ENCODE assay signal across 30 cellular contexts in genomic region chr2:203376173-203376572, GRCh38. TPM values are rescaled to one million over a fixed set of nuclear protein-coding genes. Genes with fewer than 3 reads are reported as not detected.
DNase-seq lines count a peak whose midpoint lies in the region; ATAC-seq and TF ChIP-seq lines count a peak whose summit lies in the region.
"Had no signal": no experiment of that assay in that cellular context is flagged by ENCODE, and none has a peak within 500 bp of the region (broad histone marks: within the 10 kb centered on the region; RNA-seq: fewer than 3 reads in every experiment).

No MANE protein-coding gene starts in this region.

- H3K79me2 ChIP-seq in SU-DHL-6 (ENCODE audit: insufficient read depth, low read length) (no peaks in the 10 kb centered on the region), GM23248 (ENCODE audit: insufficient read depth) (peaks cover 75% of the 10 kb centered on the region)

- H3K4me2 ChIP-seq in SU-DHL-6 (ENCODE audit: low read depth, low read length, poor library complexity, severe bottlenecking) (no peak overlapping the region), GM23248 (ENCODE audit: unreplicated experiment) (no peak overlapping the region)
- H3K4me2 ChIP-seq: BLaER1 had no signal

- H3K36me3 Mint-ChIP-seq in glutamatergic neuron (ENCODE audit: unreplicated experiment): no peaks in the 10 kb centered on the region

- peaks cover 2% of the 10 kb centered on the region for H3K9me3 Mint-ChIP-seq in glutamatergic neuron (ENCODE audit: unreplicated experiment)
- H3K9me3 Mint-ChIP-seq: activated CD4-positive, alpha-beta memory T cell treated with anti-CD3 and anti-CD28 coated beads, Interleukin-2, amount 10 ng/mL, durations not matched to agents 7 days and 5 days; activated naive CD4-positive, alpha-beta T cell treated with anti-CD3 and anti-CD28 coated beads, Interleukin-2, amount 50 U/mL, for 24 hours; activated T-helper 2 cell treated with anti-CD3 and anti-CD28 coated beads, Interferon-gamma antibody, Interleukin-2, Interleukin-4, amounts not matched to agents 10 μg/mL and 5 μg/mL and 100 μg/mL, durations not matched to agents 14 hours and 24 hours and 36 hours; naive thymus-derived CD4-positive, alpha-beta T cell; stimulated activated naive CD8-positive, alpha-beta T cell treated with anti-CD3 and anti-CD28 coated beads, Interleukin-15, amount 100 ng/mL, for 72 hours had no signal

- H2AFZ ChIP-seq in SU-DHL-6 (ENCODE audit: low read depth, low read length, severe bottlenecking) (no peak overlapping the region), GM23248 (no peak overlapping the region)

- TF ChIP-seq CTCF in A673 (conservative IDR thresholded peaks at IDR 0.05; ENCODE audit: low read depth, low read length) (peak; percentile 28; the same call in 1 of the 2 replicates), HEK293 (tag by site-specific recombination; IDR thresholded peaks at IDR 0.05) (no peak), SU-DHL-6 (IDR thresholded peaks at IDR 0.05; ENCODE audit: insufficient read depth, low read length, poor library complexity, severe bottlenecking) (peak; percentile 16), glutamatergic neuron (IDR thresholded peaks at IDR 0.05; ENCODE audit: partially characterized antibody, unreplicated experiment) (peak; percentile 16)

- in situ Hi-C loops in GM23248 (cut with MboI): no loop called here

- H4K20me1 ChIP-seq in SU-DHL-6 (ENCODE audit: low read depth, low read length) (no peaks in the 10 kb centered on the region), GM23248 (ENCODE audit: insufficient read depth) (no peaks in the 10 kb centered on the region)

- H3K27me3 Mint-ChIP-seq in glutamatergic neuron (ENCODE audit: unreplicated experiment): no peaks in the 10 kb centered on the region
- H3K27me3 Mint-ChIP-seq: activated CD4-positive, alpha-beta memory T cell treated with anti-CD3 and anti-CD28 coated beads, Interleukin-2, amount 10 ng/mL, durations not matched to agents 7 days and 5 days; activated naive CD4-positive, alpha-beta T cell treated with anti-CD3 and anti-CD28 coated beads, Interleukin-2, amount 50 U/mL, for 24 hours; naive thymus-derived CD4-positive, alpha-beta T cell; stimulated activated naive CD8-positive, alpha-beta T cell treated with anti-CD3 and anti-CD28 coated beads, Interleukin-15, amount 100 ng/mL, for 72 hours had no signal

- H3K9me3 ChIP-seq in A673 (ENCODE audit: low read depth, low read length, poor library complexity, severe bottlenecking): no peaks in the 10 kb centered on the region
- no peaks in the 10 kb centered on the region for H3K9me3 ChIP-seq in HEK293 (ENCODE audit: control insufficient read depth, insufficient read depth, low read depth, low read length)
- H3K9me3 ChIP-seq in SU-DHL-6 (ENCODE audit: insufficient read depth, low read length): no peaks in the 10 kb centered on the region
- H3K9me3 ChIP-seq in GM23248 (ENCODE audit: low read depth): no peaks in the 10 kb centered on the region
- H3K9me3 ChIP-seq in effector memory CD4-positive, alpha-beta T cell (ENCODE audit: control insufficient read depth, low read length): no peaks in the 10 kb centered on the region
- H3K9me3 ChIP-seq: breast epithelium, esophagus squamous epithelium, vagina had no signal

- ATAC-seq in GM18909 (IDR thresholded peaks at IDR 0.05; ENCODE audit: poor library complexity, unreplicated experiment): no peak
- ATAC-seq: left ventricle myocardium superior; naive thymus-derived CD4-positive, alpha-beta T cell; stimulated activated naive CD8-positive, alpha-beta T cell treated with anti-CD3 and anti-CD28 coated beads, Interleukin-15, amount 100 ng/mL, for 72 hours had no signal

- CTCF ChIA-PET in A673 (lab: Charles Lee) (no interaction called here), HEK293 (lab: Yijun Ruan, JAX) (interaction anchor here (0.6 kb wide), 1 partner anchor 11 kb away, joined by 3 read pairs; no protein-coding TSS in a partner anchor)

- no peak for DNase-seq in A673 (ENCODE audit: low spot score)
- no peak for DNase-seq in glutamatergic neuron
- no peak for DNase-seq in GM23248
- DNase-seq in effector memory CD4-positive, alpha-beta T cell: no peak
- DNase-seq in NCI-H345 (lab: John Stamatoyannopoulos, UW): no peak
- DNase-seq: activated CD4-positive, alpha-beta memory T cell treated with anti-CD3 and anti-CD28 coated beads, Interleukin-2, amount 10 ng/mL, durations not matched to agents 7 days and 5 days; activated CD4-positive, CD25-positive, alpha-beta regulatory T cell treated with anti-CD3 and anti-CD28 coated beads, Interleukin-2, amount 50 U/mL, for 72 hours; amygdala; COR-L47; cortex of kidney; esophagus squamous epithelium; Kasumi-1; left ventricle myocardium superior; midbrain; NCI-H1694; NCI-H2171 treated with DMSO at 0.1 percent for 48 hours; NCI-H524; small intestine; stimulated activated CD8-positive, alpha-beta memory T cell treated with anti-CD3 and anti-CD28 coated beads, Interleukin-4, amount 100 ng/mL, for 48 hours; stimulated activated naive CD8-positive, alpha-beta T cell treated with anti-CD3 and anti-CD28 coated beads, Interleukin-15, amount 100 ng/mL, for 72 hours had no signal

- H3K9ac ChIP-seq in SU-DHL-6 (ENCODE audit: low read length) (no peak overlapping the region), GM23248 (no peak overlapping the region)
- H3K9ac ChIP-seq: BLaER1 had no signal

- H3K9me2 ChIP-seq in SU-DHL-6 (replicated peaks; ENCODE audit: insufficient read depth, low read length) (no peaks in the 10 kb centered on the region), GM23248 (ENCODE audit: insufficient read depth) (no peaks in the 10 kb centered on the region)

- intact Hi-C loops in A673 (cut with micrococcal nuclease; ENCODE audit: unreplicated experiment): no loop called here

- no peak overlapping the region for H3K4me3 Mint-ChIP-seq in glutamatergic neuron (ENCODE audit: unreplicated experiment)
- H3K4me3 Mint-ChIP-seq: activated CD4-positive, alpha-beta memory T cell treated with anti-CD3 and anti-CD28 coated beads, Interleukin-2, amount 10 ng/mL, durations not matched to agents 7 days and 5 days; activated naive CD4-positive, alpha-beta T cell treated with anti-CD3 and anti-CD28 coated beads, Interleukin-2, amount 50 U/mL, for 24 hours; naive thymus-derived CD4-positive, alpha-beta T cell; stimulated activated naive CD8-positive, alpha-beta T cell treated with anti-CD3 and anti-CD28 coated beads, Interleukin-15, amount 100 ng/mL, for 72 hours had no signal

- H3K36me3 ChIP-seq in A673 (ENCODE audit: insufficient read depth, low read length, poor library complexity, severe bottlenecking): peaks cover 5% of the 10 kb centered on the region
- no peaks in the 10 kb centered on the region; a peak in 1 of 3 replicates for H3K36me3 ChIP-seq in HEK293 (ENCODE audit: control insufficient read depth in 2 of 2, insufficient read depth in 1 of 2, low read length in 2 of 2)
- H3K36me3 ChIP-seq in SU-DHL-6 (ENCODE audit: low read length): no peaks in the 10 kb centered on the region
- H3K36me3 ChIP-seq in GM23248 (ENCODE audit: low read depth): peaks cover 5% of the 10 kb centered on the region
- H3K36me3 ChIP-seq in effector memory CD4-positive, alpha-beta T cell (ENCODE audit: control insufficient read depth, insufficient read depth, low read length): no peaks in the 10 kb centered on the region
- H3K36me3 ChIP-seq: breast epithelium, vagina had no signal

- H3K4me1 ChIP-seq in A673 (ENCODE audit: insufficient read depth, low read length, poor library complexity, severe bottlenecking) (no peaks in the 10 kb centered on the region), HEK293 (ENCODE audit: control insufficient read depth, insufficient read depth, low read length) (no peaks in the 10 kb centered on the region), GM23248 (ENCODE audit: insufficient read depth) (no peaks in the 10 kb centered on the region)
- H3K4me1 ChIP-seq in effector memory CD4-positive, alpha-beta T cell (ENCODE audit: control insufficient read depth, insufficient read depth, low read length, poor library complexity, severe bottlenecking): no peaks in the 10 kb centered on the region
- H3K4me1 ChIP-seq: BLaER1, breast epithelium, esophagus squamous epithelium, vagina had no signal

- H3K27me3 ChIP-seq in A673 (replicated peaks; ENCODE audit: insufficient read depth, low read depth, low read length, poor library complexity) (no peaks in the 10 kb centered on the region), SU-DHL-6 (ENCODE audit: low read length) (no peaks in the 10 kb centered on the region), GM23248 (replicated peaks; ENCODE audit: insufficient read depth) (no peaks in the 10 kb centered on the region)
- no peaks in the 10 kb centered on the region for H3K27me3 ChIP-seq in effector memory CD4-positive, alpha-beta T cell (replicated peaks; ENCODE audit: control insufficient read depth, insufficient read depth, low read length, poor library complexity, severe bottlenecking)
- H3K27me3 ChIP-seq: BLaER1, breast epithelium, esophagus squamous epithelium, vagina had no signal

- H3K4me1 Mint-ChIP-seq in glutamatergic neuron (ENCODE audit: low read depth, unreplicated experiment): peaks cover 2% of the 10 kb centered on the region
- H3K4me1 Mint-ChIP-seq: activated CD4-positive, alpha-beta memory T cell treated with anti-CD3 and anti-CD28 coated beads, Interleukin-2, amount 10 ng/mL, durations not matched to agents 7 days and 5 days; stimulated activated naive CD8-positive, alpha-beta T cell treated with anti-CD3 and anti-CD28 coated beads, Interleukin-15, amount 100 ng/mL, for 72 hours had no signal

- no peak overlapping the region for H3K27ac Mint-ChIP-seq in glutamatergic neuron (ENCODE audit: unreplicated experiment)
- H3K27ac Mint-ChIP-seq: activated CD4-positive, alpha-beta memory T cell treated with anti-CD3 and anti-CD28 coated beads, Interleukin-2, amount 10 ng/mL, durations not matched to agents 7 days and 5 days; activated naive CD4-positive, alpha-beta T cell treated with anti-CD3 and anti-CD28 coated beads, Interleukin-2, amount 50 U/mL, for 24 hours; activated T-helper 2 cell treated with anti-CD3 and anti-CD28 coated beads, Interferon-gamma antibody, Interleukin-2, Interleukin-4, amounts not matched to agents 10 μg/mL and 5 μg/mL and 100 μg/mL, durations not matched to agents 14 hours and 24 hours and 36 hours; naive thymus-derived CD4-positive, alpha-beta T cell; stimulated activated naive CD8-positive, alpha-beta T cell treated with anti-CD3 and anti-CD28 coated beads, Interleukin-15, amount 100 ng/mL, for 72 hours had no signal

- H3K27ac ChIP-seq in A673 (ENCODE audit: low read depth, low read length, poor library complexity, severe bottlenecking): no peak overlapping the region
- H3K27ac ChIP-seq in HEK293 (ENCODE audit: extremely low read depth, low read depth, low read length): no peak overlapping the region
- H3K27ac ChIP-seq in SU-DHL-6 (ENCODE audit: low read depth, low read length): no peak overlapping the region
- no peak overlapping the region for H3K27ac ChIP-seq in GM23248
- no peak overlapping the region for H3K27ac ChIP-seq in effector memory CD4-positive, alpha-beta T cell (ENCODE audit: insufficient read depth, low read length, poor library complexity, severe bottlenecking)
- H3K27ac ChIP-seq: BLaER1, esophagus squamous epithelium, HL-60, vagina had no signal

- no TSS peak for BruUV-seq in A673 (replicated peaks; lab: Mats Ljungman, UMichigan)

- H3K4me3 ChIP-seq in A673 (ENCODE audit: low read depth, low read length, poor library complexity, severe bottlenecking) (no peak overlapping the region), HEK293 (ENCODE audit: low read depth, low read length) (no peak overlapping the region), SU-DHL-6 (ENCODE audit: insufficient read depth, low read length, poor library complexity, severe bottlenecking) (no peak overlapping the region), GM23248 (no peak overlapping the region)
- H3K4me3 ChIP-seq in effector memory CD4-positive, alpha-beta T cell (ENCODE audit: insufficient read depth, low read depth, low read length, poor library complexity, severe bottlenecking): no peak overlapping the region
- H3K4me3 ChIP-seq: BLaER1, breast epithelium, esophagus squamous epithelium, vagina had no signal

- H3F3A ChIP-seq in SU-DHL-6 (ENCODE audit: insufficient read depth) (peaks cover 13% of the 10 kb centered on the region; the same call in 1 of the 2 replicates), GM23248 (ENCODE audit: insufficient read depth) (0 out of 2 replicates have a peak, but pooled peaks cover 6% of the 10 kb centered on the region)

- POLR2A ChIA-PET in A673 (lab: Charles Lee; ENCODE audit: low non-redundant PET): no interaction called here
- POLR2A ChIA-PET in HEK293 (lab: Yijun Ruan, JAX): interaction anchor here (0.5 kb wide), 1 partner anchor 89 kb away, joined by 3 read pairs; no protein-coding TSS in a partner anchor

RNA-seq across cellular contexts. Expression of gene ABI2, which starts 48.0 kb away (rescaled TPM):
- total RNA-seq in A673 (2021) (134 and 146 TPM in 2 replicates), glutamatergic neuron (ENCODE audit: unreplicated experiment) (101 TPM)
- 28.0 and 30.1 TPM in 2 replicates for total RNA-seq in GM23248 (2014; rRNA removed; shearing (Covaris generic))
- polyA plus RNA-seq in GM23248 (2016; fragmentation: Nextera tagmentation; extraction: Ambion mirVana): 82.8 and 88.3 TPM in 2 replicates
